1 cellular context compared by ENCODE assay signal in genomic region chr19:30375651-30376050, GRCh38.
TF ChIP-seq lines count a peak whose summit lies in the region.

No MANE protein-coding gene starts in this region.

TF ChIP-seq in HEK293, 187 proteins besides CTCF, POLR2A, EP300 and RAD21 (continued from another document):
- TF ChIP-seq ZSCAN4 (tag by site-specific recombination; IDR thresholded peaks at IDR 0.05) (peak; percentile 76), YY2 (tag by site-specific recombination; IDR thresholded peaks at IDR 0.05) (0 out of 2 replicates have a peak, but pooled peaks have one; percentile 14), ZNF211 (tag by site-specific recombination; IDR thresholded peaks at IDR 0.05; ENCODE audit: low read depth) (no peak), KLF1 (tag by site-specific recombination; IDR thresholded peaks at IDR 0.05) (no peak), ZNF175 (tag by site-specific recombination; IDR thresholded peaks at IDR 0.05) (peak; percentile 77; the same call in 1 of the 2 replicates), EGR2 (tag by site-specific recombination; IDR thresholded peaks at IDR 0.05; ENCODE audit: low read depth) (peak; percentile 83), ZNF280C (tag by site-specific recombination; IDR thresholded peaks at IDR 0.05) (peak; percentile 91; the same call in 1 of the 2 replicates), ZFHX2 (tag by site-specific recombination; conservative IDR thresholded peaks at IDR 0.05) (peak; percentile 96), ZBTB1 (tag by site-specific recombination; IDR thresholded peaks at IDR 0.05) (no peak), ZBTB20 (tag by site-specific recombination; IDR thresholded peaks at IDR 0.05) (peak; percentile 44; the same call in 1 of the 2 replicates), ZNF548 (tag by site-specific recombination; IDR thresholded peaks at IDR 0.05) (0 out of 2 replicates have a peak, but pooled peaks have one; percentile 15), ZNF571 (tag by site-specific recombination; IDR thresholded peaks at IDR 0.05) (peak; percentile 72; the same call in 1 of the 2 replicates), ZNF274 (IDR thresholded peaks at IDR 0.05; ENCODE audit: low read length) (no peak), ZNF274 (tag by site-specific recombination; IDR thresholded peaks at IDR 0.05; ENCODE audit: borderline replicate concordance) (0 out of 2 replicates have a peak, but pooled peaks have one; percentile 34), ZNF777 (tag by site-specific recombination; IDR thresholded peaks at IDR 0.05; ENCODE audit: borderline replicate concordance) (peak; percentile 12; the same call in 1 of the 2 replicates)
- TF ChIP-seq, protein P1, sequence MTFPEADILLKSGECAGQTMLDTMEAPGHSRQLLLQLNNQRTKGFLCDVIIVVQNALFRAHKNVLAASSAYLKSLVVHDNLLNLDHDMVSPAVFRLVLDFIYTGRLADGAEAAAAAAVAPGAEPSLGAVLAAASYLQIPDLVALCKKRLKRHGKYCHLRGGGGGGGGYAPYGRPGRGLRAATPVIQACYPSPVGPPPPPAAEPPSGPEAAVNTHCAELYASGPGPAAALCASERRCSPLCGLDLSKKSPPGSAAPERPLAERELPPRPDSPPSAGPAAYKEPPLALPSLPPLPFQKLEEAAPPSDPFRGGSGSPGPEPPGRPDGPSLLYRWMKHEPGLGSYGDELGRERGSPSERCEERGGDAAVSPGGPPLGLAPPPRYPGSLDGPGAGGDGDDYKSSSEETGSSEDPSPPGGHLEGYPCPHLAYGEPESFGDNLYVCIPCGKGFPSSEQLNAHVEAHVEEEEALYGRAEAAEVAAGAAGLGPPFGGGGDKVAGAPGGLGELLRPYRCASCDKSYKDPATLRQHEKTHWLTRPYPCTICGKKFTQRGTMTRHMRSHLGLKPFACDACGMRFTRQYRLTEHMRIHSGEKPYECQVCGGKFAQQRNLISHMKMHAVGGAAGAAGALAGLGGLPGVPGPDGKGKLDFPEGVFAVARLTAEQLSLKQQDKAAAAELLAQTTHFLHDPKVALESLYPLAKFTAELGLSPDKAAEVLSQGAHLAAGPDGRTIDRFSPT (tag by site-specific recombination; IDR thresholded peaks at IDR 0.05) = peak; percentile 49
- TF ChIP-seq, protein P2, sequence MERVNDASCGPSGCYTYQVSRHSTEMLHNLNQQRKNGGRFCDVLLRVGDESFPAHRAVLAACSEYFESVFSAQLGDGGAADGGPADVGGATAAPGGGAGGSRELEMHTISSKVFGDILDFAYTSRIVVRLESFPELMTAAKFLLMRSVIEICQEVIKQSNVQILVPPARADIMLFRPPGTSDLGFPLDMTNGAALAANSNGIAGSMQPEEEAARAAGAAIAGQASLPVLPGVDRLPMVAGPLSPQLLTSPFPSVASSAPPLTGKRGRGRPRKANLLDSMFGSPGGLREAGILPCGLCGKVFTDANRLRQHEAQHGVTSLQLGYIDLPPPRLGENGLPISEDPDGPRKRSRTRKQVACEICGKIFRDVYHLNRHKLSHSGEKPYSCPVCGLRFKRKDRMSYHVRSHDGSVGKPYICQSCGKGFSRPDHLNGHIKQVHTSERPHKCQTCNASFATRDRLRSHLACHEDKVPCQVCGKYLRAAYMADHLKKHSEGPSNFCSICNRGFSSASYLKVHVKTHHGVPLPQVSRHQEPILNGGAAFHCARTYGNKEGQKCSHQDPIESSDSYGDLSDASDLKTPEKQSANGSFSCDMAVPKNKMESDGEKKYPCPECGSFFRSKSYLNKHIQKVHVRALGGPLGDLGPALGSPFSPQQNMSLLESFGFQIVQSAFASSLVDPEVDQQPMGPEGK (tag by site-specific recombination; IDR thresholded peaks at IDR 0.05) = no peak
- TF ChIP-seq, protein P3, sequence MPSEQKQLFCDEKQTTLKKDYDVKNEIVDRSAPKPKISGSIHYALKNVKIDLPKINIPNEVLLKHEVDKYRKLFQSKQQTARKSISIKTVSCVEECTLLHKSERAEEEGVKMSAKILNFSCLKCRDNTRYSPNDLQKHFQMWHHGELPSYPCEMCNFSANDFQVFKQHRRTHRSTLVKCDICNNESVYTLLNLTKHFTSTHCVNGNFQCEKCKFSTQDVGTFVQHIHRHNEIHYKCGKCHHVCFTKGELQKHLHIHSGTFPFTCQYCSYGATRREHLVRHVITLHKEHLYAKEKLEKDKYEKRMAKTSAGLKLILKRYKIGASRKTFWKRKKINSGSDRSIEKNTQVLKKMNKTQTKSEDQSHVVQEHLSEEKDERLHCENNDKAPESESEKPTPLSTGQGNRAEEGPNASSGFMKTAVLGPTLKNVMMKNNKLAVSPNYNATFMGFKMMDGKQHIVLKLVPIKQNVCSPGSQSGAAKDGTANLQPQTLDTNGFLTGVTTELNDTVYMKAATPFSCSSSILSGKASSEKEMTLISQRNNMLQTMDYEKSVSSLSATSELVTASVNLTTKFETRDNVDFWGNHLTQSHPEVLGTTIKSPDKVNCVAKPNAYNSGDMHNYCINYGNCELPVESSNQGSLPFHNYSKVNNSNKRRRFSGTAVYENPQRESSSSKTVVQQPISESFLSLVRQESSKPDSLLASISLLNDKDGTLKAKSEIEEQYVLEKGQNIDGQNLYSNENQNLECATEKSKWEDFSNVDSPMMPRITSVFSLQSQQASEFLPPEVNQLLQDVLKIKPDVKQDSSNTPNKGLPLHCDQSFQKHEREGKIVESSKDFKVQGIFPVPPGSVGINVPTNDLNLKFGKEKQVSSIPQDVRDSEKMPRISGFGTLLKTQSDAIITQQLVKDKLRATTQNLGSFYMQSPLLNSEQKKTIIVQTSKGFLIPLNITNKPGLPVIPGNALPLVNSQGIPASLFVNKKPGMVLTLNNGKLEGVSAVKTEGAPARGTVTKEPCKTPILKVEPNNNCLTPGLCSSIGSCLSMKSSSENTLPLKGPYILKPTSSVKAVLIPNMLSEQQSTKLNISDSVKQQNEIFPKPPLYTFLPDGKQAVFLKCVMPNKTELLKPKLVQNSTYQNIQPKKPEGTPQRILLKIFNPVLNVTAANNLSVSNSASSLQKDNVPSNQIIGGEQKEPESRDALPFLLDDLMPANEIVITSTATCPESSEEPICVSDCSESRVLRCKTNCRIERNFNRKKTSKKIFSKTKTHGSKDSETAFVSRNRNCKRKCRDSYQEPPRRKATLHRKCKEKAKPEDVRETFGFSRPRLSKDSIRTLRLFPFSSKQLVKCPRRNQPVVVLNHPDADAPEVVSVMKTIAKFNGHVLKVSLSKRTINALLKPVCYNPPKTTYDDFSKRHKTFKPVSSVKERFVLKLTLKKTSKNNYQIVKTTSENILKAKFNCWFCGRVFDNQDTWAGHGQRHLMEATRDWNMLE (tag by site-specific recombination; conservative IDR thresholded peaks at IDR 0.05; ENCODE audit: low read depth) = no peak
TF ChIP-seq in HEK293: peak in this region for 13.
